Comparison of ENCODE assay signal across 1 cellular context in genomic region chr5:68325065-68325580, GRCh38.
TF ChIP-seq lines count a peak whose summit lies in the region.

No MANE protein-coding gene starts in this region.

TF ChIP-seq in K562, 482 proteins besides CTCF, POLR2A, EP300 and RAD21 (continued from another document and continues in another):
- TF ChIP-seq MLX (CRISPR knock-in tag; conservative IDR thresholded peaks at IDR 0.05) (no peak), SOX6 (IDR thresholded peaks at IDR 0.05) (peak; percentile 93), ZC3H11A (IDR thresholded peaks at IDR 0.05; ENCODE audit: low read depth, low read length) (no peak), ZBTB7A (IDR thresholded peaks at IDR 0.05; ENCODE audit: borderline replicate concordance, control insufficient read depth, low read depth, low read length) (no peak), STAG1 (CRISPR knock-in tag; IDR thresholded peaks at IDR 0.05; ENCODE audit: borderline replicate concordance) (no peak), TSC22D4 (tag; IDR thresholded peaks at IDR 0.05) (no peak), BRD9 (IDR thresholded peaks at IDR 0.05; ENCODE audit: low read depth, partially characterized antibody) (peak; percentile 61), ZKSCAN1 (IDR thresholded peaks at IDR 0.05; ENCODE audit: low read depth, low read length) (no peak), ELK1 (CRISPR knock-in tag; IDR thresholded peaks at IDR 0.05) (no peak), STAT5B (CRISPR knock-in tag; IDR thresholded peaks at IDR 0.05) (no peak), SRSF9 (IDR thresholded peaks at IDR 0.05; ENCODE audit: borderline replicate concordance, low read depth, low read length) (no peak), TEAD4 (IDR thresholded peaks at IDR 0.05; ENCODE audit: low read length) (peak; percentile 91), TEAD4 (CRISPR knock-in tag; IDR thresholded peaks at IDR 0.05; ENCODE audit: borderline replicate concordance) (no peak), BHLHE40 (IDR thresholded peaks at IDR 0.05; ENCODE audit: low read length) (no peak), FOXA1 (IDR thresholded peaks at IDR 0.05; ENCODE audit: borderline replicate concordance) (no peak), MCM3 (IDR thresholded peaks at IDR 0.05) (no peak), HNRNPL (IDR thresholded peaks at IDR 0.05; ENCODE audit: low read depth, low read length) (no peak), IRF9 (tag; IDR thresholded peaks at IDR 0.05) (no peak), HDAC8 (tag; IDR thresholded peaks at IDR 0.05) (no peak), RCOR1 (IDR thresholded peaks at IDR 0.05; ENCODE audit: borderline replicate concordance in 1 of 2, low read depth in 2 of 2, low read length in 2 of 2) (peak in 1 of 2 experiments; percentile 95; a peak in 3 of 4 replicates), DLX4 (CRISPR knock-in tag; IDR thresholded peaks at IDR 0.05) (no peak), MTA2 (IDR thresholded peaks at IDR 0.05; ENCODE audit: low read depth) (peak; percentile 86), BCLAF1 (IDR thresholded peaks at IDR 0.05; ENCODE audit: borderline replicate concordance in 1 of 2, control insufficient read depth in 1 of 2, low read depth in 2 of 2, low read length in 1 of 2) (peak in 1 of 2 experiments; percentile 69; a peak in 1 of 4 replicates), PBX2 (CRISPR knock-in tag; IDR thresholded peaks at IDR 0.05; ENCODE audit: low read depth) (no peak), PBX2 (tag; conservative IDR thresholded peaks at IDR 0.05; ENCODE audit: low read depth) (0 out of 2 replicates have a peak, but pooled peaks have one; percentile 23), RERE (CRISPR knock-in tag; IDR thresholded peaks at IDR 0.05; ENCODE audit: borderline replicate concordance) (no peak), SUPT5H (IDR thresholded peaks at IDR 0.05) (no peak), DACH1 (IDR thresholded peaks at IDR 0.05; ENCODE audit: partially characterized antibody) (no peak), GABPB2 (CRISPR knock-in tag; conservative IDR thresholded peaks at IDR 0.05) (no peak), AFF1 (IDR thresholded peaks at IDR 0.05; ENCODE audit: low read depth in 1 of 2, partially characterized antibody in 2 of 2) (no peak), FOXK1 (CRISPR knock-in tag; IDR thresholded peaks at IDR 0.05; ENCODE audit: borderline replicate concordance) (no peak), NKRF (IDR thresholded peaks at IDR 0.05; ENCODE audit: borderline replicate concordance) (0 out of 2 replicates have a peak, but pooled peaks have one; percentile 47), STAT5A (IDR thresholded peaks at IDR 0.05; ENCODE audit: borderline replicate concordance, low read length) (peak; percentile 67), MIER1 (IDR thresholded peaks at IDR 0.05; ENCODE audit: low read depth) (0 out of 2 replicates have a peak, but pooled peaks have one; percentile 66), THRAP3 (IDR thresholded peaks at IDR 0.05; ENCODE audit: borderline replicate concordance) (peak; percentile 72; the same call in 1 of the 2 replicates), ZNF311 (CRISPR knock-in tag; IDR thresholded peaks at IDR 0.05) (no peak)
